13 cellular contexts compared by ENCODE assay signal in genomic region chr2:221530653-221531037, GRCh38. TPM values are rescaled to one million over a fixed set of nuclear protein-coding genes. Genes with fewer than 3 reads are reported as not detected.
DNase-seq lines count a peak whose midpoint lies in the region; ATAC-seq and TF ChIP-seq lines count a peak whose summit lies in the region.
"Had no signal": no experiment of that assay in that cellular context is flagged by ENCODE, and none has a peak within 500 bp of the region (broad histone marks: within the 10 kb centered on the region; RNA-seq: fewer than 3 reads in every experiment).

No MANE protein-coding gene starts in this region.

- peaks cover 34% of the 10 kb centered on the region for H3K4me1 ChIP-seq in testis

- no peak for DNase-seq in activated naive CD4-positive, alpha-beta T cell treated with anti-CD3 and anti-CD28 coated beads, Interleukin-2, amount 10 ng/mL, durations not matched to agents 7 days and 5 days
- DNase-seq in activated naive CD4-positive, alpha-beta T cell treated with Interleukin-2 at 50 U/mL for 16 hours = no peak
- DNase-seq in T-cell (no peak), immature natural killer cell (no peak), GM03348 (ENCODE audit: low spot score) (no peak), testis (no peak)
- DNase-seq: activated CD4-positive, alpha-beta T cell treated with anti-CD3 and anti-CD28 coated beads, Interleukin-2, amount 50 U/mL, for 1 hour; activated effector memory CD4-positive, alpha-beta T cell treated with anti-CD3 and anti-CD28 coated beads, Interleukin-2, amount 50 U/mL, for 16 hours; Kasumi-1; T-helper 9 cell had no signal

- WGBS in testis, 2 donors = 34% methylated on average over 2 of the region's 2 CpGs; no CpG with 5 or more reads in 1 of the 2 donors

- H3K4me1 Mint-ChIP-seq in activated naive CD4-positive, alpha-beta T cell treated with anti-CD3 and anti-CD28 coated beads, Interleukin-2, amount 10 ng/mL, durations not matched to agents 7 days and 5 days = peaks cover 45% of the 10 kb centered on the region
- peaks cover 53 to 79% (median 56%) of the 10 kb centered on the region in 3 donors for H3K4me1 Mint-ChIP-seq in T-cell
- peaks cover 50 to 54% of the 10 kb centered on the region in 2 donors for H3K4me1 Mint-ChIP-seq in immature natural killer cell
- peaks cover 28% of the 10 kb centered on the region for H3K4me1 Mint-ChIP-seq in stimulated activated memory B cell treated with anti-CD40 and anti-IgM and Interleukin-4, amounts not matched to agents 10 μg/mL and 1 μg/mL and 100 μg/mL, for 72 hours

- H3K27me3 Mint-ChIP-seq in activated naive CD4-positive, alpha-beta T cell treated with anti-CD3 and anti-CD28 coated beads, Interleukin-2, amount 10 ng/mL, durations not matched to agents 7 days and 5 days = peaks cover 4% of the 10 kb centered on the region
- H3K27me3 Mint-ChIP-seq in T-cell (no peaks in the 10 kb centered on the region), immature natural killer cell (ENCODE audit: low read depth in 3 of 3) (peaks cover 0 to 2% (median 0%) of the 10 kb centered on the region in 3 donors)
- H3K27me3 Mint-ChIP-seq in stimulated activated memory B cell treated with anti-CD40 and anti-IgM and Interleukin-4, amounts not matched to agents 10 μg/mL and 1 μg/mL and 100 μg/mL, for 72 hours = no peaks in the 10 kb centered on the region

- no peak overlapping the region for H3K4me3 ChIP-seq in testis
- H3K4me3 ChIP-seq: thoracic aorta had no signal

- H3K27ac ChIP-seq in testis = peak overlapping the region in 1 of 2 donors; percentile 48
- H3K27ac ChIP-seq: thoracic aorta had no signal

- TF ChIP-seq CTCF in testis (IDR thresholded peaks at IDR 0.05) = no peak

- intact Hi-C loops in testis (cut with DNase I; ENCODE audit: low total_unique reads) = no loop called here

- POLR2A ChIA-PET in T-cell (lab: Charles Lee) = interaction anchor here (0.5 to 1.5 kb wide), 7 partner anchors 10 to 738 kb away, joined by 3 to 8 read pairs (median 4); no protein-coding TSS in a partner anchor

- TF ChIP-seq POLR2A in testis (IDR thresholded peaks at IDR 0.05) = no peak

- CTCF ChIA-PET in activated naive CD4-positive, alpha-beta T cell treated with anti-CD3 and anti-CD28 coated beads, Interleukin-2, amount 10 ng/mL, durations not matched to agents 7 days and 5 days (lab: Charles Lee) = interaction anchor here (0.8 kb wide), 1 partner anchor 42 kb away, joined by 3 read pairs; no protein-coding TSS in a partner anchor
- CTCF ChIA-PET in T-cell (lab: Charles Lee) = interaction anchor here in 1 of 2 donors (1.4 to 1.8 kb wide), 2 partner anchors 9 to 43 kb away, joined by 3 to 4 read pairs; no protein-coding TSS in a partner anchor

- H3K27ac Mint-ChIP-seq in activated naive CD4-positive, alpha-beta T cell treated with anti-CD3 and anti-CD28 coated beads, Interleukin-2, amount 10 ng/mL, durations not matched to agents 7 days and 5 days = peak overlapping the region; percentile 85
- H3K27ac Mint-ChIP-seq in T-cell (peak overlapping the region; percentile 89 to 91), immature natural killer cell (peak overlapping the region; percentile 87 to 94 (median 93))
- H3K27ac Mint-ChIP-seq in stimulated activated memory B cell treated with anti-CD40 and anti-IgM and Interleukin-4, amounts not matched to agents 10 μg/mL and 1 μg/mL and 100 μg/mL, for 72 hours = peak overlapping the region; percentile 23

- H3K9me3 Mint-ChIP-seq in activated naive CD4-positive, alpha-beta T cell treated with anti-CD3 and anti-CD28 coated beads, Interleukin-2, amount 10 ng/mL, durations not matched to agents 7 days and 5 days = peaks cover 5% of the 10 kb centered on the region
- no peaks in the 10 kb centered on the region for H3K9me3 Mint-ChIP-seq in T-cell
- no peaks in the 10 kb centered on the region for H3K9me3 Mint-ChIP-seq in immature natural killer cell
- H3K9me3 Mint-ChIP-seq in stimulated activated memory B cell treated with anti-CD40 and anti-IgM and Interleukin-4, amounts not matched to agents 10 μg/mL and 1 μg/mL and 100 μg/mL, for 72 hours = no peaks in the 10 kb centered on the region

- H3K36me3 Mint-ChIP-seq in activated naive CD4-positive, alpha-beta T cell treated with anti-CD3 and anti-CD28 coated beads, Interleukin-2, amount 10 ng/mL, durations not matched to agents 7 days and 5 days = peaks cover 20% of the 10 kb centered on the region
- peaks cover 3% of the 10 kb centered on the region for H3K36me3 Mint-ChIP-seq in T-cell
- peaks cover 0 to 3% (median under 1%) of the 10 kb centered on the region in 3 donors for H3K36me3 Mint-ChIP-seq in immature natural killer cell
- H3K36me3 Mint-ChIP-seq in stimulated activated memory B cell treated with anti-CD40 and anti-IgM and Interleukin-4, amounts not matched to agents 10 μg/mL and 1 μg/mL and 100 μg/mL, for 72 hours = no peaks in the 10 kb centered on the region

- H3K4me3 Mint-ChIP-seq in activated naive CD4-positive, alpha-beta T cell treated with anti-CD3 and anti-CD28 coated beads, Interleukin-2, amount 10 ng/mL, durations not matched to agents 7 days and 5 days = no peak overlapping the region
- H3K4me3 Mint-ChIP-seq in T-cell (peak overlapping the region; percentile 49 to 68 (median 62)), immature natural killer cell (peak overlapping the region; percentile 71 to 88 (median 76))
- H3K4me3 Mint-ChIP-seq in stimulated activated memory B cell treated with anti-CD40 and anti-IgM and Interleukin-4, amounts not matched to agents 10 μg/mL and 1 μg/mL and 100 μg/mL, for 72 hours = no peak overlapping the region

- H3K9me3 ChIP-seq in testis = no peaks in the 10 kb centered on the region
- H3K9me3 ChIP-seq: thoracic aorta had no signal

- H3K27me3 ChIP-seq in testis = no peaks in the 10 kb centered on the region

- ATAC-seq in T-cell (replicated peaks in 1 of 4) (no peak), HG02840 (IDR thresholded peaks at IDR 0.05; ENCODE audit: low FRiP score, unreplicated experiment) (no peak)
- ATAC-seq in stimulated activated memory B cell treated with anti-CD40 and anti-IgM and Interleukin-4, amounts not matched to agents 10 μg/mL and 1 μg/mL and 100 μg/mL, for 72 hours = no peak

- H3K36me3 ChIP-seq in testis (ENCODE audit: low read depth, missing control alignments) = no peaks in the 10 kb centered on the region
- H3K36me3 ChIP-seq: thoracic aorta had no signal

RNA-seq across cellular contexts. Expression of gene EPHA4, which starts 41.5 kb away (rescaled TPM):
- total RNA-seq in T-cell (10 to 100 TPM; 47.2 to 93.9 (median 58.0) TPM), testis (100 to 1,000 TPM; 134 to 139 TPM)
- polyA plus RNA-seq in immature natural killer cell (10 to 100 TPM in 2 of 3 donors, 1 to 10 TPM in 1; 6.7 to 18.0 (median 14.2) TPM), testis (ENCODE audit: insufficient read depth, low read depth, low replicate concordance) (47.4 TPM)

Comparison
In these comparisons a context has a peak if more than half of its experiments do, and no peak if none do; other contexts are left out.
1. H3K27ac Mint-ChIP-seq: peak in every context shown above with its lines; median percentile 93 in immature natural killer cell; 90 in T-cell; 85 in activated naive CD4-positive, alpha-beta T cell treated with anti-CD3 and anti-CD28 coated beads, Interleukin-2, amount 10 ng/mL, durations not matched to agents 7 days and 5 days; 23 in stimulated activated memory B cell treated with anti-CD40 and anti-IgM and Interleukin-4, amounts not matched to agents 10 μg/mL and 1 μg/mL and 100 μg/mL, for 72 hours.
2. H3K4me3 Mint-ChIP-seq: peak in T-cell (3 of 3) and immature natural killer cell (5 of 5); none in activated naive CD4-positive, alpha-beta T cell treated with anti-CD3 and anti-CD28 coated beads, Interleukin-2, amount 10 ng/mL, durations not matched to agents 7 days and 5 days (single experiment) and stimulated activated memory B cell treated with anti-CD40 and anti-IgM and Interleukin-4, amounts not matched to agents 10 μg/mL and 1 μg/mL and 100 μg/mL, for 72 hours (single experiment).